8 cellular contexts compared by ENCODE assay signal in genomic region chr12:56116267-56117081, GRCh38. TPM values are rescaled to one million over a fixed set of nuclear protein-coding genes. Genes with fewer than 3 reads are reported as not detected.
DNase-seq lines count a peak whose midpoint lies in the region; ATAC-seq and TF ChIP-seq lines count a peak whose summit lies in the region.

Gene RPL41 (plus strand): TSS chr12:56116633.

- H3K9me3 Mint-ChIP-seq in activated T-helper 17 cell treated with anti-CD3 and anti-CD28 coated beads, Interleukin-2, amount 50 U/mL, for 72 hours = no peaks in the 10 kb centered on the region
- no peaks in the 10 kb centered on the region for H3K9me3 Mint-ChIP-seq in natural killer cell

- H3K9me2 ChIP-seq in GM23248 (ENCODE audit: insufficient read depth) (no peaks in the 10 kb centered on the region), Loucy (replicated peaks; ENCODE audit: low read depth, low read length) (no peaks in the 10 kb centered on the region)

- H3K4me1 ChIP-seq in GM23248 (ENCODE audit: insufficient read depth) (peaks cover 18% of the 10 kb centered on the region), Loucy (ENCODE audit: insufficient read depth, low read length, poor library complexity, severe bottlenecking) (peaks cover 18% of the 10 kb centered on the region), RWPE2 (ENCODE audit: insufficient read depth, poor library complexity, severe bottlenecking) (peaks cover 22% of the 10 kb centered on the region)

- no peaks in the 10 kb centered on the region for H4K20me1 ChIP-seq in GM23248 (ENCODE audit: insufficient read depth)
- H4K20me1 ChIP-seq in Loucy (ENCODE audit: insufficient read depth, low read length, poor library complexity, severe bottlenecking) = peaks cover 14% of the 10 kb centered on the region

- in situ Hi-C loops in GM23248 (cut with MboI) = no loop called here

- H3K79me2 ChIP-seq in GM23248 (ENCODE audit: insufficient read depth) = peaks cover 29% of the 10 kb centered on the region
- peaks cover 35% of the 10 kb centered on the region for H3K79me2 ChIP-seq in Loucy (ENCODE audit: insufficient read depth, low read length)

- H3K9ac ChIP-seq in GM23248 (peak within 1 kb of the TSS; percentile 99), Loucy (ENCODE audit: low read depth, low read length, poor library complexity, severe bottlenecking) (peak within 1 kb of the TSS; percentile 99)

- H3K4me2 ChIP-seq in GM23248 (ENCODE audit: unreplicated experiment) (peak within 1 kb of the TSS; percentile 86), Loucy (ENCODE audit: low read depth, low read length, poor library complexity, severe bottlenecking) (peak within 1 kb of the TSS; percentile 74)

- WGBS in GM23248 (ENCODE audit: low coverage in 1 of 2, low lambda C conversion rate in 2 of 2, missing lambda C conversion rate in 2 of 2), 2 experiments = 0 to 1% methylated on average over 34 of the region's 34 CpGs

- peak within 1 kb of the TSS; percentile 98 for H3K4me3 ChIP-seq in GM23248
- peak within 1 kb of the TSS; percentile 99 for H3K4me3 ChIP-seq in Loucy (ENCODE audit: low read length, poor library complexity, severe bottlenecking)
- H3K4me3 ChIP-seq in RWPE2 (ENCODE audit: severe bottlenecking) = peak within 1 kb of the TSS; percentile 62

- peak within 1 kb of the TSS; percentile 100 for H3K27ac Mint-ChIP-seq in activated T-helper 17 cell treated with anti-CD3 and anti-CD28 coated beads, Interleukin-2, amount 50 U/mL, for 72 hours
- H3K27ac Mint-ChIP-seq in natural killer cell = peak within 1 kb of the TSS; percentile 95 to 99

- H3K36me3 Mint-ChIP-seq in activated T-helper 17 cell treated with anti-CD3 and anti-CD28 coated beads, Interleukin-2, amount 50 U/mL, for 72 hours (ENCODE audit: low read depth) = peaks cover 84% of the 10 kb centered on the region
- peaks cover 11% of the 10 kb centered on the region for H3K36me3 Mint-ChIP-seq in natural killer cell

- H3K9me3 ChIP-seq in GM23248 (ENCODE audit: low read depth) (no peaks in the 10 kb centered on the region), Loucy (ENCODE audit: insufficient read depth, low read depth, low read length) (no peaks in the 10 kb centered on the region), RWPE2 (ENCODE audit: severe bottlenecking) (no peaks in the 10 kb centered on the region)

- intact Hi-C loops in natural killer cell (cut with micrococcal nuclease) = loop anchor here (1.0 to 5.0 kb wide), 3 partner anchors 12 to 287 kb away; partner anchors contain the start of genes DNAJC14, PA2G4 and RPS26

- H3F3A ChIP-seq in GM23248 (ENCODE audit: insufficient read depth) = peaks cover 57% of the 10 kb centered on the region
- peaks cover 20% of the 10 kb centered on the region for H3F3A ChIP-seq in Loucy (ENCODE audit: low read depth)

- peak within 1 kb of the TSS; percentile 97 for H3K4me3 Mint-ChIP-seq in activated T-helper 17 cell treated with anti-CD3 and anti-CD28 coated beads, Interleukin-2, amount 50 U/mL, for 72 hours
- peak within 1 kb of the TSS; percentile 98 for H3K4me3 Mint-ChIP-seq in natural killer cell

- ATAC-seq in RWPE2 (ENCODE audit: low read depth) (peak; percentile 32), natural killer cell (peak; percentile 57 to 75 (median 58))
- peak; percentile 57 for ATAC-seq in activated T-helper 17 cell treated with anti-CD3 and anti-CD28 coated beads, Interleukin-2, amount 50 U/mL, for 72 hours (replicated peaks)

- TF ChIP-seq CTCF in Loucy (conservative IDR thresholded peaks at IDR 0.05; ENCODE audit: low read length) (no peak), RWPE2 (IDR thresholded peaks at IDR 0.05; ENCODE audit: poor library complexity, severe bottlenecking) (no peak), natural killer cell (IDR thresholded peaks at IDR 0.05) (no peak)

- no peaks in the 10 kb centered on the region for H3K27me3 Mint-ChIP-seq in activated T-helper 17 cell treated with anti-CD3 and anti-CD28 coated beads, Interleukin-2, amount 50 U/mL, for 72 hours
- H3K27me3 Mint-ChIP-seq in natural killer cell (ENCODE audit: low read depth in 2 of 2) = no peaks in the 10 kb centered on the region

- H3K4me1 Mint-ChIP-seq in activated T-helper 17 cell treated with anti-CD3 and anti-CD28 coated beads, Interleukin-2, amount 50 U/mL, for 72 hours = peaks cover 16% of the 10 kb centered on the region
- H3K4me1 Mint-ChIP-seq in natural killer cell = peaks cover 33% of the 10 kb centered on the region in 2 donors

- peak within 1 kb of the TSS; percentile 92 for H2AFZ ChIP-seq in GM23248
- peak within 1 kb of the TSS; percentile 99 for H2AFZ ChIP-seq in Loucy (ENCODE audit: low read length)

- H3K27ac ChIP-seq in GM23248 (peak within 1 kb of the TSS; percentile 95), RWPE2 (ENCODE audit: poor library complexity, severe bottlenecking) (peak within 1 kb of the TSS; percentile 89)

- H3K36me3 ChIP-seq in GM23248 (ENCODE audit: low read depth) (peaks cover 19% of the 10 kb centered on the region), Loucy (ENCODE audit: insufficient read depth, low read length) (peaks cover 31% of the 10 kb centered on the region), RWPE2 (ENCODE audit: low read depth) (peaks cover 32% of the 10 kb centered on the region)

- DNase-seq in DMS53 treated with DMSO at 0.1 percent for 48 hours (lab: John Stamatoyannopoulos, UW; ENCODE audit: unreplicated experiment) (peak; percentile 96), GM23248 (peak; percentile 97), RWPE2 (ENCODE audit: low spot score) (no peak), fibroblast of peridontal ligament (ENCODE audit: extremely low read depth) (peak; percentile 95), natural killer cell (peak; percentile 95)
- peak; percentile 85 for DNase-seq in stimulated activated naive CD4-positive, alpha-beta T cell treated with Interleukin-2 at 50 U/mL for 16 hours (lab: John Stamatoyannopoulos, UW)

- H3K27me3 ChIP-seq in GM23248 (replicated peaks; ENCODE audit: insufficient read depth) (no peaks in the 10 kb centered on the region), Loucy (ENCODE audit: insufficient read depth, low read length, poor library complexity, severe bottlenecking) (peaks cover 7% of the 10 kb centered on the region), RWPE2 (ENCODE audit: insufficient read depth, poor library complexity, severe bottlenecking) (no peaks in the 10 kb centered on the region)

RNA-seq across cellular contexts. Expression of gene RPL41, which starts in this region (rescaled TPM):
- 1,463 and 1,892 TPM in 2 replicates for total RNA-seq in GM23248 (2014; rRNA removed; shearing (Covaris generic))
- polyA plus RNA-seq in GM23248 (2016; fragmentation: Nextera tagmentation; extraction: Ambion mirVana) = 2,480 and 2,545 TPM in 2 replicates
- 1,000 to 10,000 TPM; 4,564 to 4,582 TPM for total RNA-seq in activated T-helper 17 cell treated with anti-CD3 and anti-CD28 coated beads, Interleukin-2, amount 50 U/mL, for 72 hours
- total RNA-seq in natural killer cell = 1,000 to 10,000 TPM; 2,342 to 3,083 (median 3,009) TPM
